13 cellular contexts compared by ENCODE assay signal in the genomic region with DNA sequence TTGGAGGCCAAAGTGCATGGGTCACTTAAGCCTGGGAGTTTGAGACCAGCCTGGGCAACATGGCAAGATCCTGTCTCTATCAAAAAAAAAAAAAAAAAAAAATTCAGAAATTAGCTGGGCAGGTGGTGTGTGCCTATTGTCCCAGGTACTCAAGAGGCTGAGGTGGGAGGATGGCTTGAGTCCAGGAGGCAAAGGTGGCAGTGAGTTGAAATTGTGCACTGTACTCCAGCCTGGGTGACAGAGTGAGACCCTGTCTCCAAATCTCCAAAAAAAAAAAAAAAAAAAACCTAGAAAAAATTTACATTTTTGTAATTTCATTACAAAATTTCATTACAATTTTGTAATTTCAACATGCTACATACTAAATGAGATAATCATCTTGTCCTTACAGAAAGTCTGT. TPM values are rescaled to one million over a fixed set of nuclear protein-coding genes. Genes with fewer than 3 reads are reported as not detected.
DNase-seq lines count a peak whose midpoint lies in the region; ATAC-seq and TF ChIP-seq lines count a peak whose summit lies in the region.
"Had no signal": no experiment of that assay in that cellular context is flagged by ENCODE, and none has a peak within 500 bp of the region (broad histone marks: within the 10 kb centered on the region; RNA-seq: fewer than 3 reads in every experiment).

No MANE protein-coding gene starts in this region.

- CTCF ChIA-PET in Panc1 (lab: Charles Lee) = no interaction called here

- intact Hi-C loops in Right ventricle myocardium superior (cut with DNase I) = no loop called here
- intact Hi-C loops in Panc1 (cut with micrococcal nuclease; ENCODE audit: unreplicated experiment) = no loop called here
- intact Hi-C loops in left colon (cut with DNase I, micrococcal nuclease) = no loop called here
- intact Hi-C loops in uterus (cut with DNase I; ENCODE audit: low total_unique reads) = no loop called here

- DNase-seq in right atrium auricular region (ENCODE audit: low spot score) (no peak), Right ventricle myocardium superior (no peak), Panc1 (ENCODE audit: low read depth, low spot score) (no peak), left colon (no peak), uterus (no peak), NCI-H187 treated with DMSO at 0.1 percent for 48 hours (lab: John Stamatoyannopoulos, UW) (no peak), AG08395 (ENCODE audit: low spot score) (no peak), substantia nigra (lab: John Stamatoyannopoulos, UW) (no peak)
- DNase-seq: activated B cell treated with CpG ODN at 0.5 μM for 24 hours; activated gamma-delta T cell treated with Interleukin-2 at 50 U/mL for 16 hours; NCI-H446 treated with DMSO at 0.1 percent for 48 hours; stimulated activated CD4-positive, alpha-beta T cell treated with anti-CD3 and anti-CD28 coated beads, Interleukin-4, amount 100 ng/mL, for 24 hours had no signal

- in situ Hi-C loops in Panc1 (cut with HindIII; ENCODE audit: low pct_unique_long_range_greater_than_20kb, low sequenced_read_pairs) = no loop called here

- H3K27ac ChIP-seq in right atrium auricular region (peak overlapping the region; percentile 26 to 51), Panc1 (ENCODE audit: low read length) (peak overlapping the region; percentile 81; the same call in 1 of the 2 replicates), uterus (peak overlapping the region; percentile 57 to 75), substantia nigra (ENCODE audit: low read depth, low read length, poor library complexity, severe bottlenecking) (no peak overlapping the region)

- H3K36me3 ChIP-seq in right atrium auricular region (no peaks in the 10 kb centered on the region), Panc1 (ENCODE audit: control insufficient read depth, insufficient read depth, low read length) (no peaks in the 10 kb centered on the region), uterus (no peaks in the 10 kb centered on the region)
- H3K36me3 ChIP-seq: right lobe of liver had no signal

- ATAC-seq in Right ventricle myocardium superior (ENCODE audit: poor library complexity) (no peak), Panc1 (no peak), left colon (peak; percentile 21)

- H3K9me3 ChIP-seq in right atrium auricular region (no peaks in the 10 kb centered on the region), Panc1 (ENCODE audit: control insufficient read depth, insufficient read depth, low read depth, low read length) (no peaks in the 10 kb centered on the region), uterus (no peaks in the 10 kb centered on the region)
- H3K9me3 ChIP-seq: right lobe of liver had no signal

- H3K4me3 ChIP-seq in right atrium auricular region = no peak overlapping the region
- H3K4me3 ChIP-seq in Panc1 (ENCODE audit: low read depth in 2 of 2, low read length in 2 of 2) = no peak overlapping the region
- no peak overlapping the region for H3K4me3 ChIP-seq in uterus
- H3K4me3 ChIP-seq: right lobe of liver had no signal

- TF ChIP-seq CTCF in right atrium auricular region (IDR thresholded peaks at IDR 0.05) (no peak), Panc1 (IDR thresholded peaks at IDR 0.05) (no peak), uterus (IDR thresholded peaks at IDR 0.05) (no peak)

- peaks cover 0 to 69% of the 10 kb centered on the region in 2 donors for H3K4me1 ChIP-seq in right atrium auricular region
- H3K4me1 ChIP-seq in Panc1 (ENCODE audit: control insufficient read depth, insufficient read depth, low read length) = peaks cover 62% of the 10 kb centered on the region
- H3K4me1 ChIP-seq in uterus = no peaks in the 10 kb centered on the region

- H3K27me3 ChIP-seq in right atrium auricular region = no peaks in the 10 kb centered on the region
- H3K27me3 ChIP-seq in Panc1 (ENCODE audit: control insufficient read depth, insufficient read depth, low read length) = no peaks in the 10 kb centered on the region
- no peaks in the 10 kb centered on the region for H3K27me3 ChIP-seq in uterus
- H3K27me3 ChIP-seq: right lobe of liver had no signal

- POLR2A ChIA-PET in Panc1 (lab: Charles Lee) = no interaction called here

- TF ChIP-seq POLR2A in uterus (IDR thresholded peaks at IDR 0.05) = no peak

- no TSS peak for BruUV-seq in Panc1 (replicated peaks; lab: Mats Ljungman, UMichigan)

RNA-seq across cellular contexts. Expression of a gene that starts 42.7 kb away (rescaled TPM):
- total RNA-seq in right atrium auricular region (100 to 1,000 TPM; 149 to 202 TPM), Right ventricle myocardium superior (193 TPM), Panc1 (2021; ENCODE audit: unreplicated experiment) (37.5 TPM), left colon (100 to 1,000 TPM; 137 to 189 TPM), uterus (100 to 1,000 TPM; 101 to 162 (median 114) TPM)
- polyA plus RNA-seq in Panc1 (2012; ENCODE audit: insufficient read length) = 39.8 TPM
